In genomic region chr7:108529341-108529740, GRCh38 we compare ENCODE assay signal across 18 cellular contexts. TPM values are rescaled to one million over a fixed set of nuclear protein-coding genes. Genes with fewer than 3 reads are reported as not detected.
DNase-seq lines count a peak whose midpoint lies in the region; ATAC-seq and TF ChIP-seq lines count a peak whose summit lies in the region.
"Had no signal": no experiment of that assay in that cellular context is flagged by ENCODE, and none has a peak within 500 bp of the region (broad histone marks: within the 10 kb centered on the region; RNA-seq: fewer than 3 reads in every experiment).

No MANE protein-coding gene starts in this region.

- no peak overlapping the region for H3K27ac ChIP-seq in MM.1S (ENCODE audit: low read length)
- no peak overlapping the region for H3K27ac ChIP-seq in mesendoderm (ENCODE audit: low read depth, low read length)
- no peak overlapping the region for H3K27ac ChIP-seq in adrenal gland
- H3K27ac ChIP-seq in right atrium auricular region: no peak overlapping the region
- H3K27ac ChIP-seq: epithelial cell of prostate, testis had no signal

- H2BK120ac ChIP-seq in mesendoderm (ENCODE audit: low read depth, low read length): no peak overlapping the region

- no peaks in the 10 kb centered on the region for H3K36me3 ChIP-seq in MM.1S (replicated peaks; ENCODE audit: insufficient read depth, low read length)
- no peaks in the 10 kb centered on the region for H3K36me3 ChIP-seq in mesendoderm (ENCODE audit: control insufficient read depth, insufficient read depth, low read length)
- no peaks in the 10 kb centered on the region for H3K36me3 ChIP-seq in adrenal gland (replicated peaks in 1 of 2)
- no peaks in the 10 kb centered on the region for H3K36me3 ChIP-seq in right atrium auricular region

- H2BK15ac ChIP-seq in mesendoderm (replicated peaks; ENCODE audit: low read depth): no peak overlapping the region

- TF ChIP-seq CTCF in MM.1S (IDR thresholded peaks at IDR 0.05; ENCODE audit: low read length) (no peak), adrenal gland (IDR thresholded peaks at IDR 0.05) (no peak), right atrium auricular region (IDR thresholded peaks at IDR 0.05) (no peak)

- WGBS in mesendoderm (ENCODE audit: extremely low coverage, insufficient coverage, low lambda C conversion rate): no CpG with 5 or more reads among the region's 3 CpGs
- 83 to 92% (median 86%) methylated on average over 3 of the region's 3 CpGs for WGBS in adrenal gland, 4 donors

- no peaks in the 10 kb centered on the region for H4K20me1 ChIP-seq in MM.1S (ENCODE audit: insufficient read depth, low read length)

- no peak for TF ChIP-seq POLR2A in adrenal gland (IDR thresholded peaks at IDR 0.05)

- peaks cover 18% of the 10 kb centered on the region for H3K4me1 ChIP-seq in MM.1S (ENCODE audit: low read length)
- no peaks in the 10 kb centered on the region for H3K4me1 ChIP-seq in mesendoderm (ENCODE audit: control insufficient read depth, low read depth, low read length)
- peaks cover 9 to 13% of the 10 kb centered on the region in 2 donors for H3K4me1 ChIP-seq in adrenal gland (replicated peaks in 1 of 2)
- peaks cover 0 to 9% of the 10 kb centered on the region in 2 donors for H3K4me1 ChIP-seq in right atrium auricular region

- DNase-seq in D341Med (ENCODE audit: low spot score) (peak; percentile 53), MM.1S (peak; percentile 70), NCI-H774 (lab: John Stamatoyannopoulos, UW) (peak; percentile 9), mesendoderm (peak; percentile 51), adrenal gland (no peak), right atrium auricular region (ENCODE audit: low spot score) (no peak)
- DNase-seq: activated CD4-positive, alpha-beta T cell treated with anti-CD3 and anti-CD28 coated beads, Interleukin-2, amount 10 ng/mL, durations not matched to agents 7 days and 5 days; CD8-positive, alpha-beta T cell; dermis blood vessel endothelial cell; foreskin fibroblast; hypothalamus; kidney glomerular epithelial cell; nephron progenitor cell; SHP77; testis had no signal

- H3K4me2 ChIP-seq in MM.1S (ENCODE audit: low read depth, low read length): peak overlapping the region; percentile 16; the same call in 1 of the 2 replicates
- H3K4me2 ChIP-seq in mesendoderm (ENCODE audit: low read length): no peak overlapping the region

- no peak overlapping the region for H3K18ac ChIP-seq in mesendoderm (ENCODE audit: low read length)

- no peak overlapping the region for H4K5ac ChIP-seq in mesendoderm (ENCODE audit: low read length)

- ATAC-seq in HG03378 (IDR thresholded peaks at IDR 0.05; ENCODE audit: unreplicated experiment): no peak
- ATAC-seq in GM21723 (IDR thresholded peaks at IDR 0.05; ENCODE audit: unreplicated experiment): no peak
- ATAC-seq: CD8-positive, alpha-beta T cell had no signal

- H2AK5ac ChIP-seq in mesendoderm (ENCODE audit: low read length): no peak overlapping the region

- H3K4ac ChIP-seq in mesendoderm (ENCODE audit: low read depth, low read length): no peak overlapping the region

- peak overlapping the region; percentile 33; the same call in 1 of the 2 replicates for H2AFZ ChIP-seq in MM.1S (ENCODE audit: low read length)

- H3K9me2 ChIP-seq in MM.1S (replicated peaks; ENCODE audit: insufficient read depth, low read length): no peaks in the 10 kb centered on the region

- no peak overlapping the region for H2BK5ac ChIP-seq in mesendoderm (ENCODE audit: low read length)

- intact Hi-C loops in adrenal gland (cut with DNase I): no loop called here

- H3K27me3 ChIP-seq in MM.1S (replicated peaks; ENCODE audit: insufficient read depth, low read length) (no peaks in the 10 kb centered on the region), mesendoderm (ENCODE audit: insufficient read depth, low read length, poor library complexity) (no peaks in the 10 kb centered on the region), adrenal gland (no peaks in the 10 kb centered on the region), right atrium auricular region (no peaks in the 10 kb centered on the region)
- H3K27me3 ChIP-seq: testis had no signal

- H3F3A ChIP-seq in MM.1S (ENCODE audit: insufficient read depth, low read length): peaks cover 13% of the 10 kb centered on the region

- H3K56ac ChIP-seq in mesendoderm (ENCODE audit: low read length): no peak overlapping the region

- H3K9ac ChIP-seq in MM.1S (ENCODE audit: low read length) (no peak overlapping the region), mesendoderm (ENCODE audit: low read length) (no peak overlapping the region)

- H3K79me1 ChIP-seq in mesendoderm (ENCODE audit: low read length): peaks cover 2% of the 10 kb centered on the region

- H3K9me3 ChIP-seq in MM.1S (replicated peaks; ENCODE audit: insufficient read depth, low read length) (no peaks in the 10 kb centered on the region), adrenal gland (replicated peaks in 1 of 3) (no peaks in the 10 kb centered on the region), right atrium auricular region (no peaks in the 10 kb centered on the region)
- H3K9me3 ChIP-seq: testis had no signal

- no peak overlapping the region for H3K23ac ChIP-seq in mesendoderm (ENCODE audit: low read length)

- H3K79me2 ChIP-seq in MM.1S (ENCODE audit: low read length) (peaks cover 10% of the 10 kb centered on the region), mesendoderm (ENCODE audit: control insufficient read depth, insufficient read depth, low read length) (peaks cover 4% of the 10 kb centered on the region)

- H3K4me3 ChIP-seq in MM.1S (ENCODE audit: low read length): 0 out of 2 replicates have a peak overlapping the region, but pooled peaks have one; percentile 5
- no peak overlapping the region for H3K4me3 ChIP-seq in mesendoderm (ENCODE audit: low read length)
- no peak overlapping the region for H3K4me3 ChIP-seq in adrenal gland
- H3K4me3 ChIP-seq in right atrium auricular region: no peak overlapping the region
- H3K4me3 ChIP-seq: testis had no signal

- H4K8ac ChIP-seq in mesendoderm (ENCODE audit: low read depth, low read length): no peak overlapping the region

RNA-seq across cellular contexts. Expression of gene PNPLA8, which starts 3.4 kb away (rescaled TPM):
- 7.8 TPM for polyA plus RNA-seq in mesendoderm (2013, experiment 1 of 2)
- polyA plus RNA-seq in mesendoderm (2013, experiment 2 of 2): 8.3 TPM
- total RNA-seq in adrenal gland: 10 to 100 TPM; 30.7 to 73.5 (median 50.5) TPM
- polyA plus RNA-seq in adrenal gland: 100 to 1,000 TPM in 1 of 3 donors, 10 to 100 TPM in 2; 17.9 to 131 (median 26.1) TPM
- total RNA-seq in right atrium auricular region: 10 to 100 TPM; 25.9 to 33.1 TPM

RNA-seq across cellular contexts. Expression of gene THAP5, which starts 40.2 kb away (rescaled TPM):
- polyA plus RNA-seq in mesendoderm (2013, experiment 1 of 2): 16.9 TPM
- polyA plus RNA-seq in mesendoderm (2013, experiment 2 of 2): 15.5 TPM
- total RNA-seq in adrenal gland (10 to 100 TPM; 16.6 to 35.6 (median 26.7) TPM), right atrium auricular region (10 to 100 TPM; 23.3 to 28.9 TPM)
- polyA plus RNA-seq in adrenal gland: 10 to 100 TPM in 1 of 3 donors, 1 to 10 TPM in 2; 5.9 to 58.3 (median 7.3) TPM

RNA-seq across cellular contexts. Expression of gene DNAJB9, which starts 40.3 kb away (rescaled TPM):
- polyA plus RNA-seq in mesendoderm (2013, experiment 1 of 2): 7.1 TPM
- 6.2 TPM for polyA plus RNA-seq in mesendoderm (2013, experiment 2 of 2)
- total RNA-seq in adrenal gland (100 to 1,000 TPM in 1 of 8 donors, 10 to 100 TPM in 7; 21.6 to 157 (median 45.5) TPM), right atrium auricular region (10 to 100 TPM; 60.2 to 100.0 TPM)
- 100 to 1,000 TPM in 1 of 3 donors, 1 to 10 TPM in 2; 8.4 to 175 (median 9.0) TPM for polyA plus RNA-seq in adrenal gland

Comparison
In these comparisons a context has a peak if more than half of its experiments do, and no peak if none do; other contexts are left out.
1. DNase-seq: peak in D341Med (single experiment), MM.1S (single experiment), NCI-H774 (single experiment) and mesendoderm (single experiment); none in adrenal gland (0 of 7) and right atrium auricular region (single experiment).